ENCODE assay signal across 1 cellular context in the genomic region with DNA sequence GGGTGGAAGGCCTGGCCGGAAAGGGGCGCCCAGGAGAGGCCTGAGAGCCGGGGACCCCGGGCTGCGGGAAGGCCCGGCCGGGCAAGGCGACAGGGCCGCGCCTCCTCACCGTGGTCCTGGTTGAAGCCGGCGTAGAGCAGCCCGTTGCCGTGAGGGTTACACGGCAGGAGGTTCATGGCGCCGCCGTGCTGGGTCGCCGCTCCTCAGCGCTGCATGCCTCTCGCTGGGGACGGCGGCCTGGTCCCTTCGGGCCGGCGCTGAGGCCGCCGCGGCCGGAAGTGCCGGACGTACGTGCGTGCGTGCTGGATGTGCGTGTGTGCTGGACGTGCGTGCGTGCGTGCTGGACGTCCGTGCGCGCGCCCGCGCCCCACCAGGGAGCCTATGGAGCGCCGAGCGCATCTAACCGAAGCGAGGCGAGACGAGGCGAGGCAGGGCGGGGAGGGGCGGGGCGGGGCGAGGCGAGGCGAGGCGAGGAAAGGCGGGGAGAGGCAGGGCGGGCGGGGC.
TF ChIP-seq lines count a peak whose summit lies in the region.

Gene WDR45B (minus strand): TSS at position 280 of the 504 bp plus-strand sequence. CDS start 104 bp downstream, at position 176.

TF ChIP-seq in HepG2, 621 proteins besides CTCF, POLR2A, EP300 and RAD21 (continued from another document and continues in another):
- TF ChIP-seq TAF15 (IDR thresholded peaks at IDR 0.05; ENCODE audit: low read depth, low read length, poor library complexity, severe bottlenecking) (no peak), ZNF737 (CRISPR knock-in tag; IDR thresholded peaks at IDR 0.05; ENCODE audit: borderline replicate concordance) (no peak), CC2D1A (CRISPR knock-in tag; IDR thresholded peaks at IDR 0.05) (no peak), ZNF318 (CRISPR knock-in tag; IDR thresholded peaks at IDR 0.05) (no peak), PAF1 (CRISPR knock-in tag; IDR thresholded peaks at IDR 0.05) (no peak), ZNF7 (CRISPR knock-in tag; IDR thresholded peaks at IDR 0.05) (no peak), ZNF432 (CRISPR knock-in tag; IDR thresholded peaks at IDR 0.05; ENCODE audit: borderline replicate concordance) (no peak), SIN3A (IDR thresholded peaks at IDR 0.05; ENCODE audit: borderline replicate concordance, low read depth, low read length) (peak; percentile 90; the same call in 1 of the 2 replicates), BCL6 (CRISPR knock-in tag; IDR thresholded peaks at IDR 0.05) (peak; percentile 42; the same call in 1 of the 2 replicates), ZNF180 (CRISPR knock-in tag; IDR thresholded peaks at IDR 0.05; ENCODE audit: borderline replicate concordance, low read depth) (no peak), ZNF891 (CRISPR knock-in tag; IDR thresholded peaks at IDR 0.05) (peak; percentile 90; the same call in 1 of the 2 replicates), ZNF24 (IDR thresholded peaks at IDR 0.05) (no peak), FOXM1 (CRISPR knock-in tag; IDR thresholded peaks at IDR 0.05) (no peak), THAP11 (CRISPR knock-in tag; IDR thresholded peaks at IDR 0.05) (peak; percentile 93), ZNF3 (CRISPR knock-in tag; IDR thresholded peaks at IDR 0.05) (no peak), NFATC3 (CRISPR knock-in tag; IDR thresholded peaks at IDR 0.05) (no peak), GABPB1 (CRISPR knock-in tag; IDR thresholded peaks at IDR 0.05) (peak; percentile 96), ZNF749 (CRISPR knock-in tag; IDR thresholded peaks at IDR 0.05; ENCODE audit: borderline replicate concordance) (peak; percentile 49; the same call in 1 of the 2 replicates), ZNF280D (CRISPR knock-in tag; IDR thresholded peaks at IDR 0.05) (no peak), ZNF619 (CRISPR knock-in tag; IDR thresholded peaks at IDR 0.05) (peak; percentile 94), KAT2B (IDR thresholded peaks at IDR 0.05; ENCODE audit: borderline replicate concordance, low read depth, low read length) (no peak), CHCHD3 (CRISPR knock-in tag; IDR thresholded peaks at IDR 0.05) (peak; percentile 98), DMTF1 (CRISPR knock-in tag; IDR thresholded peaks at IDR 0.05) (no peak), YEATS2 (CRISPR knock-in tag; IDR thresholded peaks at IDR 0.05; ENCODE audit: borderline replicate concordance) (peak; percentile 96), ZNF343 (CRISPR knock-in tag; IDR thresholded peaks at IDR 0.05) (0 out of 2 replicates have a peak, but pooled peaks have one; percentile 22), ZSCAN31 (CRISPR knock-in tag; IDR thresholded peaks at IDR 0.05; ENCODE audit: low read depth) (peak; percentile 78), GTF2F1 (IDR thresholded peaks at IDR 0.05; ENCODE audit: low read length) (no peak)
- TF ChIP-seq, protein P1, sequence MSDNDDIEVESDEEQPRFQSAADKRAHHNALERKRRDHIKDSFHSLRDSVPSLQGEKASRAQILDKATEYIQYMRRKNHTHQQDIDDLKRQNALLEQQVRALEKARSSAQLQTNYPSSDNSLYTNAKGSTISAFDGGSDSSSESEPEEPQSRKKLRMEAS (IDR thresholded peaks at IDR 0.05), result peak; percentile 91
- TF ChIP-seq, protein P2, sequence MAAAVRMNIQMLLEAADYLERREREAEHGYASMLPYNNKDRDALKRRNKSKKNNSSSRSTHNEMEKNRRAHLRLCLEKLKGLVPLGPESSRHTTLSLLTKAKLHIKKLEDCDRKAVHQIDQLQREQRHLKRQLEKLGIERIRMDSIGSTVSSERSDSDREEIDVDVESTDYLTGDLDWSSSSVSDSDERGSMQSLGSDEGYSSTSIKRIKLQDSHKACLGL (CRISPR knock-in tag; IDR thresholded peaks at IDR 0.05), result peak; percentile 91; the same call in 1 of the 2 replicates
- TF ChIP-seq, protein P3, sequence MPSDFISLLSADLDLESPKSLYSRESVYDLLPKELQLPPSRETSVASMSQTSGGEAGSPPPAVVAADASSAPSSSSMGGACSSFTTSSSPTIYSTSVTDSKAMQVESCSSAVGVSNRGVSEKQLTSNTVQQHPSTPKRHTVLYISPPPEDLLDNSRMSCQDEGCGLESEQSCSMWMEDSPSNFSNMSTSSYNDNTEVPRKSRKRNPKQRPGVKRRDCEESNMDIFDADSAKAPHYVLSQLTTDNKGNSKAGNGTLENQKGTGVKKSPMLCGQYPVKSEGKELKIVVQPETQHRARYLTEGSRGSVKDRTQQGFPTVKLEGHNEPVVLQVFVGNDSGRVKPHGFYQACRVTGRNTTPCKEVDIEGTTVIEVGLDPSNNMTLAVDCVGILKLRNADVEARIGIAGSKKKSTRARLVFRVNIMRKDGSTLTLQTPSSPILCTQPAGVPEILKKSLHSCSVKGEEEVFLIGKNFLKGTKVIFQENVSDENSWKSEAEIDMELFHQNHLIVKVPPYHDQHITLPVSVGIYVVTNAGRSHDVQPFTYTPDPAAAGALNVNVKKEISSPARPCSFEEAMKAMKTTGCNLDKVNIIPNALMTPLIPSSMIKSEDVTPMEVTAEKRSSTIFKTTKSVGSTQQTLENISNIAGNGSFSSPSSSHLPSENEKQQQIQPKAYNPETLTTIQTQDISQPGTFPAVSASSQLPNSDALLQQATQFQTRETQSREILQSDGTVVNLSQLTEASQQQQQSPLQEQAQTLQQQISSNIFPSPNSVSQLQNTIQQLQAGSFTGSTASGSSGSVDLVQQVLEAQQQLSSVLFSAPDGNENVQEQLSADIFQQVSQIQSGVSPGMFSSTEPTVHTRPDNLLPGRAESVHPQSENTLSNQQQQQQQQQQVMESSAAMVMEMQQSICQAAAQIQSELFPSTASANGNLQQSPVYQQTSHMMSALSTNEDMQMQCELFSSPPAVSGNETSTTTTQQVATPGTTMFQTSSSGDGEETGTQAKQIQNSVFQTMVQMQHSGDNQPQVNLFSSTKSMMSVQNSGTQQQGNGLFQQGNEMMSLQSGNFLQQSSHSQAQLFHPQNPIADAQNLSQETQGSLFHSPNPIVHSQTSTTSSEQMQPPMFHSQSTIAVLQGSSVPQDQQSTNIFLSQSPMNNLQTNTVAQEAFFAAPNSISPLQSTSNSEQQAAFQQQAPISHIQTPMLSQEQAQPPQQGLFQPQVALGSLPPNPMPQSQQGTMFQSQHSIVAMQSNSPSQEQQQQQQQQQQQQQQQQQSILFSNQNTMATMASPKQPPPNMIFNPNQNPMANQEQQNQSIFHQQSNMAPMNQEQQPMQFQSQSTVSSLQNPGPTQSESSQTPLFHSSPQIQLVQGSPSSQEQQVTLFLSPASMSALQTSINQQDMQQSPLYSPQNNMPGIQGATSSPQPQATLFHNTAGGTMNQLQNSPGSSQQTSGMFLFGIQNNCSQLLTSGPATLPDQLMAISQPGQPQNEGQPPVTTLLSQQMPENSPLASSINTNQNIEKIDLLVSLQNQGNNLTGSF (CRISPR knock-in tag; IDR thresholded peaks at IDR 0.05), result peak; percentile 92
- TF ChIP-seq, protein P4, sequence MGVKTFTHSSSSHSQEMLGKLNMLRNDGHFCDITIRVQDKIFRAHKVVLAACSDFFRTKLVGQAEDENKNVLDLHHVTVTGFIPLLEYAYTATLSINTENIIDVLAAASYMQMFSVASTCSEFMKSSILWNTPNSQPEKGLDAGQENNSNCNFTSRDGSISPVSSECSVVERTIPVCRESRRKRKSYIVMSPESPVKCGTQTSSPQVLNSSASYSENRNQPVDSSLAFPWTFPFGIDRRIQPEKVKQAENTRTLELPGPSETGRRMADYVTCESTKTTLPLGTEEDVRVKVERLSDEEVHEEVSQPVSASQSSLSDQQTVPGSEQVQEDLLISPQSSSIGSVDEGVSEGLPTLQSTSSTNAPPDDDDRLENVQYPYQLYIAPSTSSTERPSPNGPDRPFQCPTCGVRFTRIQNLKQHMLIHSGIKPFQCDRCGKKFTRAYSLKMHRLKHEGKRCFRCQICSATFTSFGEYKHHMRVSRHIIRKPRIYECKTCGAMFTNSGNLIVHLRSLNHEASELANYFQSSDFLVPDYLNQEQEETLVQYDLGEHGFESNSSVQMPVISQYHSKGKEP (CRISPR knock-in tag; IDR thresholded peaks at IDR 0.05), result 0 out of 2 replicates have a peak, but pooled peaks have one; percentile 45
- TF ChIP-seq, protein P5, sequence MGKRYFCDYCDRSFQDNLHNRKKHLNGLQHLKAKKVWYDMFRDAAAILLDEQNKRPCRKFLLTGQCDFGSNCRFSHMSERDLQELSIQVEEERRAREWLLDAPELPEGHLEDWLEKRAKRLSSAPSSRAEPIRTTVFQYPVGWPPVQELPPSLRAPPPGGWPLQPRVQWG (CRISPR knock-in tag; IDR thresholded peaks at IDR 0.05; ENCODE audit: borderline replicate concordance, low read depth), result no peak
